Comparison of ENCODE assay signal across 20 cellular contexts in the genomic region with DNA sequence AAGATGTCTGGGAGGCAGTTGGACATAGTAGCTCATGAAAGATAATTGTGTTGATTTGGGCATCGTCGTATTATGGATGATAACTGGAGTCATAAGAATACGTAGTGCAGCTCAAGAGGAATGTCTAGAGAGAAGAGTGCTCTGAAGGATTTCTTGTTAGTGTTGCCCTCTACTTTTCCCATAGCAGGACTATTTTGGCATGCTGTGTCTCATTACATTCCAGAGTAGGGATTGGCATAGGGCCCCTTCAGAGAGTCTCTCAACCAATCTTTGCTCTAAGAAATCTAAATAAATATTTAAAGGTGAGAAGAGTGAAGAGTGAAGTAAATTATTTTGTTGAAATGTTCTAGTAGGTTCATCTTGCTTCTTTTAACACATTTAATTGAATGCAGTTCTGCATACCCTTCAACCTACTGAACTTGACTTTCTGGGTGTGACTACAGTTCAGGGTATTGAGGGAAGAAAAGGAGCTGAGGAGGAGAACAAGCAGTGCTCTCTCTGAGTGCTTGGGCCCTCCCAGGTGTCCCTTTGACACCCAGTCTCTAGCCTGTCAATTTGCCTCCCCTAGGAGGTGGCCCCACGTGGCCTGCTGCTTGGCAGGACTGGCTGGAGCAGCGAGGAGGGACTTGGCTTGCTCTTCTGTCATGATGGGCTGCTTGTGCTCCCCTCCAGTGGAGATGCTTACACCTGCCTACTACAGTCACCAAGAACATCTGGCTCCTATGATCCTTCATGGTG.
"Had no signal": no experiment of that assay in that cellular context is flagged by ENCODE, and none has a peak within 500 bp of the region (broad histone marks: within the 10 kb centered on the region; RNA-seq: fewer than 3 reads in every experiment).

No MANE protein-coding gene starts in this region.

- H3K36me3 ChIP-seq: ovary, right atrium auricular region, thoracic aorta, vagina had no signal

- H3K27me3 Mint-ChIP-seq: central memory CD8-positive, alpha-beta T cell; memory B cell had no signal

- H3K4me3 Mint-ChIP-seq: central memory CD8-positive, alpha-beta T cell; memory B cell; mesothelial cell of epicardium; natural killer cell; neural crest cell; stimulated activated naive CD8-positive, alpha-beta T cell treated with anti-CD3 and anti-CD28 coated beads, Interleukin-15, Interleukin-2, amounts not matched to agents 100 ng/mL and 50 ng/mL, for 24 hours had no signal

- H3K27me3 ChIP-seq: dorsolateral prefrontal cortex, heart right ventricle, ovary, right atrium auricular region, vagina had no signal

- H3K27ac Mint-ChIP-seq: memory B cell; mesothelial cell of epicardium; natural killer cell; stimulated activated naive CD8-positive, alpha-beta T cell treated with anti-CD3 and anti-CD28 coated beads, Interleukin-15, Interleukin-2, amounts not matched to agents 100 ng/mL and 50 ng/mL, for 24 hours had no signal

- H3K36me3 Mint-ChIP-seq: memory B cell, natural killer cell had no signal

- H3K9me3 Mint-ChIP-seq: central memory CD8-positive, alpha-beta T cell; memory B cell; mesothelial cell of epicardium; natural killer cell; neural crest cell; stimulated activated naive CD8-positive, alpha-beta T cell treated with anti-CD3 and anti-CD28 coated beads, Interleukin-15, Interleukin-2, amounts not matched to agents 100 ng/mL and 50 ng/mL, for 24 hours had no signal

- H3K4me1 ChIP-seq: right atrium auricular region, vagina had no signal

- H3K4me1 Mint-ChIP-seq: central memory CD8-positive, alpha-beta T cell; memory B cell; mesothelial cell of epicardium; natural killer cell; neural crest cell had no signal

- H3K27ac ChIP-seq: heart right ventricle, ovary, right atrium auricular region, thoracic aorta, vagina had no signal

- DNase-seq: cortex of kidney; dorsolateral prefrontal cortex; effector CD8-positive, alpha-beta T cell; heart right ventricle; hypothalamus; natural killer cell; nucleus accumbens; ovary; stimulated activated CD4-positive, alpha-beta T cell treated with anti-CD3 and anti-CD28 coated beads, Interleukin-2, amount 100 ng/mL, for 48 hours; trophoblast cell had no signal

- H3K9me3 ChIP-seq: heart right ventricle, ovary, right atrium auricular region, thoracic aorta, vagina had no signal

- H3K4me3 ChIP-seq: dorsolateral prefrontal cortex, heart right ventricle, ovary, right atrium auricular region, smooth muscle cell, thoracic aorta, vagina had no signal

- ATAC-seq: esophagus mucosa, natural killer cell had no signal
